Comparison of ENCODE assay signal across 21 cellular contexts in genomic region chr14:74418031-74418430, GRCh38. TPM values are rescaled to one million over a fixed set of nuclear protein-coding genes. Genes with fewer than 3 reads are reported as not detected.
"Had no signal": no experiment of that assay in that cellular context is flagged by ENCODE, and none has a peak within 500 bp of the region (broad histone marks: within the 10 kb centered on the region; RNA-seq: fewer than 3 reads in every experiment).

No MANE protein-coding gene starts in this region.

- ATAC-seq: foreskin keratinocyte; heart left ventricle; left colon; left ventricle myocardium superior; mucosa of descending colon; naive thymus-derived CD8-positive, alpha-beta T cell; right cardiac atrium had no signal

- H3K9me3 Mint-ChIP-seq: dendritic cell treated with granulocyte-macrophage colony-stimulating factor and Interleukin-4, amounts not matched to agents 40 ng/mL and 50 ng/mL, for 4 days had no signal

- H3K27me3 ChIP-seq: ovary had no signal

- H3K9me3 ChIP-seq: mucosa of descending colon, ovary had no signal

- H3K4me1 Mint-ChIP-seq: naive thymus-derived CD8-positive, alpha-beta T cell had no signal

- H3K27ac Mint-ChIP-seq: dendritic cell treated with granulocyte-macrophage colony-stimulating factor and Interleukin-4, amounts not matched to agents 40 ng/mL and 50 ng/mL, for 4 days; naive thymus-derived CD8-positive, alpha-beta T cell; progenitor cell of endocrine pancreas had no signal

- H3K4me1 ChIP-seq: foreskin keratinocyte, heart left ventricle, stomach had no signal

- H3K4me3 ChIP-seq: heart left ventricle, lung, mucosa of descending colon, ovary, stomach had no signal

- H3K36me3 ChIP-seq: heart left ventricle, ovary, stomach had no signal

- DNase-seq: erythroblast; foreskin keratinocyte; heart left ventricle; left colon; left ventricle myocardium superior; mucosa of descending colon; naive thymus-derived CD8-positive, alpha-beta T cell; ovary; right cardiac atrium; small intestine; stimulated activated CD4-positive, alpha-beta T cell treated with anti-CD3 and anti-CD28 coated beads, Interleukin-12 subunit alpha, Interleukin-12 subunit beta, amount 100 ng/mL, for 4 hours; stomach; trophoblast cell had no signal

- H3K27ac ChIP-seq: foreskin keratinocyte, heart left ventricle, ovary, stomach had no signal

- H3K4me3 Mint-ChIP-seq: dendritic cell treated with granulocyte-macrophage colony-stimulating factor and Interleukin-4, amounts not matched to agents 40 ng/mL and 50 ng/mL, for 4 days; naive thymus-derived CD8-positive, alpha-beta T cell had no signal

RNA-seq across cellular contexts. Expression of gene SYNDIG1L, which starts 8.0 kb away (rescaled TPM):
- total RNA-seq: endothelial cell of umbilical vein, foreskin keratinocyte, glomerular endothelial cell, kidney epithelial cell, left colon, mesenteric fat pad, stomach, urinary bladder had no signal
- polyA plus RNA-seq: endothelial cell of umbilical vein, foreskin keratinocyte, stomach had no signal
